Comparison of ENCODE assay signal across 8 cellular contexts in the genomic region with DNA sequence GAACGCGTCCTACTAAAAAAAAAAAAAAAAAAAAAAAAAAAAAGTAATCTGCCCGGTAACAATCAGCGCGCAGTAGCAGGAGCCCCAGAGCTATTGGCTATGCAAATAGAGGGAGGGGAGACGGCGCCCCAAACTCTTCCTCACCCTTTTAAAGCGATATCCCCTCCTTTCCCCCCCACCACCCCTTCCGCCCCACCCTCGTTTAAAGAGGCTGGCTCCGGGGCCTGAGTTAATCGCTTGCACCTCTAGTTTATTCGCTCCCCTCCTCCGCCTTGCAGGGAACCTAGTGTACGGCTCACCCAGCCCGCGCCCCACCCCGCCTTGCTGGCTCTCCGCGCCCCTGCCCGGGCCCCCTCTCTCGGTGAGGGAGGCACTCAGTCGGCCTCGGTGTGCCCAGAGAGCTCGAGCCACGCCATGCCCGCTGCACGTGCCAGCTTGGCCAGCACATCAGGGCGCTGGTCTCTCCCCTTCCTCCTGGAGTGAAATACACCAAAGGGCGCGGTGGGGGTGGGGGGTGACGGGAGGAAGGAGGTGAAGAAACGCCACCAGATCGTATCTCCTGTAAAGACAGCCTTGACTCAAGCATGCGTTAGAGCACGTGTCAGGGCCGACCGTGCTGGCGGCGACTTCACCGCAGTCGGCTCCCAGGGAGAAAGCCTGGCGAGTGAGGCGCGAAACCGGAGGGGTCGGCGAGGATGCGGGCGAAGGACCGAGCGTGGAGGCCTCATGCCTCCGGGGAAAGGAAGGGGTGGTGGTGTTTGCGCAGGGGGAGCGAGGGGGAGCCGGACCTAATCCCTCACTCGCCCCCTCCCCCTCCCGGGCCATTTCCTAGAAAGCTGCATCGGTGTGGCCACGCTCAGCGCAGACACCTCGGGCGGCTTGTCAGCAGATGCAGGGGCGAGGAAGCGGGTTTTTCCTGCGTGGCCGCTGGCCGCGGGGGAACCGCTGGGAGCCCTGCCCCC. TPM values are rescaled to one million over a fixed set of nuclear protein-coding genes. Genes with fewer than 3 reads are reported as not detected.
A peak's percentile ranks its signal among the peaks of the same experiment; 100 is the strongest.
DNase-seq lines count a peak whose midpoint lies in the region; ATAC-seq, FAIRE-seq and TF ChIP-seq lines count a peak whose summit lies in the region.

No MANE protein-coding gene starts in this region.

- H2AFZ ChIP-seq in MM.1S (ENCODE audit: low read length): peak overlapping the region; percentile 28; the same call in 1 of the 2 replicates
- H2AFZ ChIP-seq in H1 (ENCODE audit: low read length): no peak overlapping the region

- no peak overlapping the region for H2AK5ac ChIP-seq in H1 (ENCODE audit: low read depth, low read length)

- H4K20me1 ChIP-seq in MM.1S (ENCODE audit: insufficient read depth, low read length) (peaks cover 15% of the 10 kb centered on the region), H1 (replicated peaks in 1 of 2; ENCODE audit: control insufficient read depth in 1 of 2, insufficient read depth in 2 of 2, low read length in 2 of 2) (peaks cover 0 to 6% of the 10 kb centered on the region in 2 experiments)

- peak overlapping the region; percentile 100 for H3K9ac ChIP-seq in MM.1S (ENCODE audit: low read length)
- peak overlapping the region in 2 of 4 experiments; percentile 25 to 40; a peak in 3 of 7 replicates for H3K9ac ChIP-seq in H1 (replicated peaks in 1 of 4; ENCODE audit: extremely low read depth in 1 of 4, low read depth in 3 of 4, low read length in 3 of 4)

- H3K27me3 ChIP-seq in MM.1S (replicated peaks; ENCODE audit: insufficient read depth, low read length) (peaks cover 17% of the 10 kb centered on the region), H1 (replicated peaks in 1 of 4; ENCODE audit: control insufficient read depth in 3 of 4, extremely low read depth in 1 of 4, insufficient read depth in 3 of 4, low read length in 3 of 4) (peaks cover 2 to 40% (median 25%) of the 10 kb centered on the region in 4 experiments; a peak in 6 of 7 replicates)

- no peaks in the 10 kb centered on the region for H3K9me3 ChIP-seq in MM.1S (replicated peaks; ENCODE audit: insufficient read depth, low read length)
- no peaks in the 10 kb centered on the region for H3K9me3 ChIP-seq in H1 (ENCODE audit: insufficient read depth in 2 of 2, low read depth in 1 of 2, low read length in 1 of 2)
- no peaks in the 10 kb centered on the region for H3K9me3 ChIP-seq in mucosa of descending colon

- peaks cover 57% of the 10 kb centered on the region for H3F3A ChIP-seq in MM.1S (ENCODE audit: insufficient read depth, low read length)

- H3K18ac ChIP-seq in H1 (ENCODE audit: extremely low read depth, low read length): peak overlapping the region; percentile 97

- H4K8ac ChIP-seq in H1 (ENCODE audit: extremely low read depth, insufficient read depth, low read length): peak overlapping the region; percentile 96

- H2BK5ac ChIP-seq in H1 (ENCODE audit: low read depth, low read length): peak overlapping the region; percentile 95; the same call in 1 of the 2 replicates

- peak overlapping the region; percentile 98 for H3K27ac ChIP-seq in MM.1S (ENCODE audit: low read length)
- H3K27ac ChIP-seq in H1 (ENCODE audit: low read depth, low read length): no peak overlapping the region; the same call in 1 of the 2 replicates

- H3K4me3 ChIP-seq in MM.1S (ENCODE audit: low read length): peak overlapping the region; percentile 91
- peak overlapping the region; percentile 49 to 97 (median 78) for H3K4me3 ChIP-seq in H1 (ENCODE audit: extremely low read depth in 1 of 4, insufficient read depth in 2 of 4, low read depth in 3 of 4, low read length in 4 of 4)
- H3K4me3 ChIP-seq in mucosa of descending colon: no peak overlapping the region

- TF ChIP-seq POLR2A in H1 (IDR thresholded peaks at IDR 0.05; ENCODE audit: control extremely low read depth in 1 of 2, low read depth in 2 of 2, low read length in 2 of 2): peak in 1 of 2 experiments; percentile 40; a peak in 1 of 3 replicates

- H2BK20ac ChIP-seq in H1 (ENCODE audit: low read length): peak overlapping the region; percentile 98

- no peaks in the 10 kb centered on the region for H3K9me2 ChIP-seq in MM.1S (replicated peaks; ENCODE audit: insufficient read depth, low read length)

- H3K14ac ChIP-seq in H1 (ENCODE audit: insufficient read length): peak overlapping the region; percentile 19

- peak overlapping the region; percentile 100 for H2BK12ac ChIP-seq in H1 (ENCODE audit: low read depth, low read length)

- H3K4me2 ChIP-seq in MM.1S (ENCODE audit: low read depth, low read length) (peak overlapping the region; percentile 99), H1 (ENCODE audit: insufficient read depth in 1 of 2, low read depth in 2 of 2, low read length in 2 of 2) (peak overlapping the region; percentile 93 to 99)

- CTCF ChIA-PET in H1 (lab: Charles Lee; ENCODE audit: partially characterized antibody): interaction anchor here (0.6 to 1.6 kb wide), 11 partner anchors 9 to 865 kb away, joined by 3 to 5 read pairs (median 3); no protein-coding TSS in a partner anchor

- TF ChIP-seq CTCF in MM.1S (IDR thresholded peaks at IDR 0.05; ENCODE audit: low read length) (no peak), H1 (IDR thresholded peaks at IDR 0.05; ENCODE audit: control extremely low read depth in 1 of 3, insufficient read depth in 1 of 3, low read depth in 1 of 3, low read length in 3 of 3) (no peak), mucosa of descending colon (IDR thresholded peaks at IDR 0.05) (no peak)

- peaks cover 40% of the 10 kb centered on the region for H3K23me2 ChIP-seq in H1 (ENCODE audit: low read depth, low read length)

- 2% methylated on average over 32 of the region's 70 CpGs; no CpG with 5 or more reads in 1 of the 2 experiments for WGBS in H1 (ENCODE audit: extremely low coverage in 1 of 2, insufficient coverage in 1 of 2, insufficient read length in 1 of 2, insufficient replicate concordance in 2 of 2, low coverage in 1 of 2, low lambda C conversion rate in 2 of 2, missing lambda C conversion rate in 1 of 2), 2 experiments

- H3K36me3 ChIP-seq in MM.1S (replicated peaks; ENCODE audit: insufficient read depth, low read length): peaks cover 14% of the 10 kb centered on the region
- peaks cover under 1 to 13% (median 6%) of the 10 kb centered on the region in 4 experiments; a peak in 5 of 8 replicates for H3K36me3 ChIP-seq in H1 (ENCODE audit: control insufficient read depth in 2 of 4, insufficient read depth in 4 of 4, low read length in 3 of 4)
- no peaks in the 10 kb centered on the region for H3K36me3 ChIP-seq in mucosa of descending colon (ENCODE audit: low read depth)

- no peak for FAIRE-seq in H1 (lab: Jason Lieb, UNC)

- H3K56ac ChIP-seq in H1 (replicated peaks; ENCODE audit: insufficient read length, low read depth, low read length): peak overlapping the region; percentile 73

- DNase-seq in Daoy (ENCODE audit: low read depth) (peak; percentile 81), MM.1S (peak; percentile 95), H1 (ENCODE audit: low read depth in 1 of 2, low spot score in 2 of 2) (peak in 1 of 2 experiments; percentile 89), mucosa of descending colon (peak; percentile 87 to 93 (median 87)), DMS79 (lab: John Stamatoyannopoulos, UW) (no peak)
- DNase-seq in activated CD8-positive, alpha-beta memory T cell treated with anti-CD3 and anti-CD28 coated beads for 48 hours (ENCODE audit: low read depth in 2 of 3, low spot score in 2 of 3): peak; percentile 74 to 81 (median 78)
- DNase-seq in stimulated activated CD8-positive, alpha-beta memory T cell treated with anti-CD3 and anti-CD28 coated beads, Interleukin-15, amount 100 ng/mL, for 48 hours (ENCODE audit: low read depth in 2 of 2): peak; percentile 81 to 83

- peak; percentile 47 for ATAC-seq in GM21723 (IDR thresholded peaks at IDR 0.05; ENCODE audit: unreplicated experiment)
- peak; percentile 61 for ATAC-seq in mucosa of descending colon

- no peak overlapping the region for H3K23ac ChIP-seq in H1 (ENCODE audit: insufficient read length)

- peak overlapping the region; percentile 99 for H4K91ac ChIP-seq in H1 (replicated peaks; ENCODE audit: insufficient read length, low read length)

- H3K4me1 ChIP-seq in MM.1S (ENCODE audit: low read length) (peaks cover 21% of the 10 kb centered on the region), H1 (replicated peaks in 1 of 4; ENCODE audit: control insufficient read depth in 3 of 4, insufficient read depth in 4 of 4, low read length in 3 of 4) (peaks cover 10 to 32% (median 14%) of the 10 kb centered on the region in 4 experiments), mucosa of descending colon (ENCODE audit: low read depth) (peaks cover 34% of the 10 kb centered on the region)

- peaks cover 2% of the 10 kb centered on the region; the same call in 1 of the 2 replicates for H3K79me1 ChIP-seq in H1 (ENCODE audit: low read depth, low read length)

- H3K4ac ChIP-seq in H1 (replicated peaks; ENCODE audit: insufficient read length, low read depth, low read length): peak overlapping the region; percentile 97

- TF ChIP-seq RAD21 in H1 (IDR thresholded peaks at IDR 0.05 in 1 of 2, conservative IDR thresholded peaks at IDR 0.05 in 1 of 2; ENCODE audit: low read depth in 2 of 2, low read length in 2 of 2): no peak

- POLR2A ChIA-PET in H1 (lab: Charles Lee; ENCODE audit: partially characterized antibody): interaction anchor here (0.7 to 29.3 kb wide), 29 partner anchors 8 to 389 kb away, joined by 3 to 531 read pairs (median 5); a partner anchor contains a TSS

- H2BK15ac ChIP-seq in H1 (ENCODE audit: low read length): peak overlapping the region; percentile 95; the same call in 1 of the 2 replicates

- intact Hi-C loops in mucosa of descending colon (cut with DNase I, micrococcal nuclease): no loop called here

- H4K5ac ChIP-seq in H1 (ENCODE audit: insufficient read length, low read depth, low read length): peak overlapping the region; percentile 91

- peak overlapping the region; percentile 79 for H2BK120ac ChIP-seq in H1 (replicated peaks; ENCODE audit: low read depth, low read length)

- TF ChIP-seq EP300 in H1 (IDR thresholded peaks at IDR 0.05; ENCODE audit: borderline replicate concordance in 1 of 2, low read depth in 2 of 2, low read length in 2 of 2): no peak

- peaks cover 45% of the 10 kb centered on the region for H3K79me2 ChIP-seq in MM.1S (ENCODE audit: low read length)
- H3K79me2 ChIP-seq in H1 (ENCODE audit: control insufficient read depth in 1 of 2, insufficient read depth in 2 of 2, low read length in 2 of 2): peaks cover 7 to 35% of the 10 kb centered on the region in 2 experiments; a peak in 3 of 4 replicates

RNA-seq across cellular contexts. Expression of a gene that starts 1.3 kb away (rescaled TPM):
- 44.1 and 49.5 TPM in 2 replicates for total RNA-seq in Daoy (2014; rRNA removed; shearing (Covaris generic))
- total RNA-seq in H1 (2021; fragmentation: NEBNext Ultra II Directional; extraction: Animal tissue kit (Norgen Biotek cat#: 25700)): 217 and 223 TPM in 2 replicates
- 35.7 and 41.7 TPM in 2 replicates for polyA plus RNA-seq in H1 (2011; rRNA removed)
- polyA plus RNA-seq in H1 (2011; cell fraction: cytosol; rRNA removed): 47.1 TPM
- polyA plus RNA-seq in H1 (2011; cell fraction: nucleus; rRNA removed): 39.0 TPM
- polyA plus RNA-seq in H1 (2012, experiment 1 of 2): 42.0 to 64.8 TPM (median 44.2 TPM) in 4 replicates
- 17.1 TPM for polyA plus RNA-seq in H1 (2012, experiment 2 of 2)
- 75.1 TPM for polyA plus RNA-seq in H1 (2013, experiment 1 of 2)
- 72.0 TPM for polyA plus RNA-seq in H1 (2013, experiment 2 of 2)
- 229 and 269 TPM in 2 replicates for polyA minus RNA-seq in H1 (2011; rRNA and poly(A)+ RNA removed)
- polyA minus RNA-seq in H1 (2011; cell fraction: cytosol; rRNA and poly(A)+ RNA removed): 132 TPM
- 91.3 TPM for polyA minus RNA-seq in H1 (2011; cell fraction: nucleus; rRNA and poly(A)+ RNA removed)
- 100 to 1,000 TPM; 105 to 236 (median 130) TPM for total RNA-seq in mucosa of descending colon

RNA-seq across cellular contexts. Expression of a gene that starts 48.7 kb away (rescaled TPM):
- total RNA-seq in Daoy (2014; rRNA removed; shearing (Covaris generic)): 9.7 and 15.8 TPM in 2 replicates
- 26.4 and 27.6 TPM in 2 replicates for total RNA-seq in H1 (2021; fragmentation: NEBNext Ultra II Directional; extraction: Animal tissue kit (Norgen Biotek cat#: 25700))
- 1.8 and 3.8 TPM in 2 replicates for polyA plus RNA-seq in H1 (2011; rRNA removed)
- 5.3 TPM for polyA plus RNA-seq in H1 (2011; cell fraction: cytosol; rRNA removed)
- polyA plus RNA-seq in H1 (2011; cell fraction: nucleus; rRNA removed): 2.1 TPM
- 11.4 to 17.3 TPM (median 14.4 TPM) in 4 replicates for polyA plus RNA-seq in H1 (2012, experiment 1 of 2)
- polyA plus RNA-seq in H1 (2012, experiment 2 of 2): 1.1 TPM
- polyA plus RNA-seq in H1 (2013, experiment 1 of 2): 8.7 TPM
- polyA plus RNA-seq in H1 (2013, experiment 2 of 2): 9.3 TPM
- polyA minus RNA-seq in H1 (2011; rRNA and poly(A)+ RNA removed): 2.4 TPM in 2 replicates
- 2.1 TPM for polyA minus RNA-seq in H1 (2011; cell fraction: cytosol; rRNA and poly(A)+ RNA removed)
- polyA minus RNA-seq in H1 (2011; cell fraction: nucleus; rRNA and poly(A)+ RNA removed): 4.9 TPM
- 10 to 100 TPM; 11.4 to 17.0 (median 11.6) TPM for total RNA-seq in mucosa of descending colon
